In the genomic region with DNA sequence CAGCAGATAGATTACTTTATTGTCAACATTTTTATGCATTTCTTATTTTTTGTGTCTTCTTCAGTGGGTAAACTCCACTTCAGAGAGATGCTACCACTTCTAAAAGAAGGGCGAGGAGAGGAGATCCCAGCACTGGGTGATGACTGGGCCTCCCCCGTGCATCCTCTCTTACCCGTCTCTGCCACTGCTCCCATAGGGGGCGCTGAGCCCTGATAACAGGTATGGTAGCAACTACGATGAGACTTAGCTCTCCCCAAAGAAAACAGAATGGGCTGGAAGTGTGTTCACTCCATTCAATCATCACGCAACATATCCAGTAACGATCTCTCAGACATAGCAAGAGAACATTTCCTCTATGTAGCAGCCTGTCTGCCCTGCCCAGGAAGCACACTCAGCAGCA, we compare ENCODE assay signal across 13 cellular contexts.
A peak's percentile ranks its signal among the peaks of the same experiment; 100 is the strongest.
DNase-seq lines count a peak whose midpoint lies in the region; ATAC-seq and TF ChIP-seq lines count a peak whose summit lies in the region.
"Had no signal": no experiment of that assay in that cellular context is flagged by ENCODE, and none has a peak within 500 bp of the region (broad histone marks: within the 10 kb centered on the region; RNA-seq: fewer than 3 reads in every experiment).

No MANE protein-coding gene starts in this region.

- H4K20me1 ChIP-seq in GM23248 (ENCODE audit: insufficient read depth) (no peaks in the 10 kb centered on the region), OCI-LY1 (ENCODE audit: insufficient read depth, low read length) (no peaks in the 10 kb centered on the region)

- in situ Hi-C loops in GM23248 (cut with MboI), result no loop called here

- WGBS in GM23248 (ENCODE audit: low coverage in 1 of 2, low lambda C conversion rate in 2 of 2, missing lambda C conversion rate in 2 of 2), 2 experiments, result 16 to 23% methylated on average over 7 of the region's 7 CpGs
- WGBS in iPS DF 6.9 (ENCODE audit: insufficient coverage, insufficient read length), result no CpG with 5 or more reads among the region's 7 CpGs
- WGBS in gastroesophageal sphincter (ENCODE audit: low coverage in 1 of 2), 2 donors, result 54% methylated on average over 3 of the region's 7 CpGs; no CpG with 5 or more reads in 1 of the 2 donors

- H3K4me3 ChIP-seq in GM23248 (no peak overlapping the region), OCI-LY1 (ENCODE audit: low read depth, low read length, poor library complexity, severe bottlenecking) (no peak overlapping the region), iPS DF 6.9 (ENCODE audit: low read length) (no peak overlapping the region), gastroesophageal sphincter (no peak overlapping the region)

- H3K4me1 ChIP-seq in GM23248 (ENCODE audit: insufficient read depth) (no peaks in the 10 kb centered on the region), OCI-LY1 (ENCODE audit: insufficient read depth, low read length, severe bottlenecking) (no peaks in the 10 kb centered on the region), iPS DF 6.9 (ENCODE audit: control insufficient read depth, insufficient read depth, low read length) (no peaks in the 10 kb centered on the region), gastroesophageal sphincter (no peaks in the 10 kb centered on the region)

- H3K79me2 ChIP-seq in GM23248 (ENCODE audit: insufficient read depth), result no peaks in the 10 kb centered on the region
- no peaks in the 10 kb centered on the region for H3K79me2 ChIP-seq in OCI-LY1 (ENCODE audit: insufficient read depth, low read length)

- H3F3A ChIP-seq in GM23248 (ENCODE audit: insufficient read depth) (no peaks in the 10 kb centered on the region), OCI-LY1 (ENCODE audit: insufficient read depth, low read length) (no peaks in the 10 kb centered on the region)

- no peak overlapping the region for H2AFZ ChIP-seq in GM23248
- no peak overlapping the region for H2AFZ ChIP-seq in OCI-LY1 (ENCODE audit: low read length)

- no peak for ATAC-seq in gastroesophageal sphincter
- ATAC-seq: left colon; stimulated activated naive CD8-positive, alpha-beta T cell treated with anti-CD3 and anti-CD28 coated beads, Interleukin-15, amount 100 ng/mL, for 72 hours had no signal

- DNase-seq in D341Med (ENCODE audit: low spot score), result peak; percentile 44
- DNase-seq in GM23248, result peak; percentile 2
- DNase-seq in iPS DF 6.9 (ENCODE audit: low read depth, low spot score), result peak; percentile 39
- no peak for DNase-seq in cerebellar nuclear complex (lab: John Stamatoyannopoulos, UW)
- DNase-seq in HCEC 1CT, result no peak
- DNase-seq: activated naive CD4-positive, alpha-beta T cell treated with Interleukin-2 at 50 U/mL for 16 hours; CD4-positive, alpha-beta memory T cell; GF-D8; left colon; small intestine; stimulated activated naive CD8-positive, alpha-beta T cell treated with anti-CD3 and anti-CD28 coated beads, Interleukin-15, amount 100 ng/mL, for 72 hours had no signal

- H3K4me2 ChIP-seq in GM23248 (ENCODE audit: unreplicated experiment) (no peak overlapping the region), OCI-LY1 (ENCODE audit: low read length) (no peak overlapping the region)

- H3K27me3 ChIP-seq in GM23248 (replicated peaks; ENCODE audit: insufficient read depth) (no peaks in the 10 kb centered on the region), OCI-LY1 (ENCODE audit: insufficient read depth, low read length) (no peaks in the 10 kb centered on the region), iPS DF 6.9 (ENCODE audit: control insufficient read depth, insufficient read depth, low read length) (no peaks in the 10 kb centered on the region), gastroesophageal sphincter (peaks cover 13% of the 10 kb centered on the region)

- H3K27ac ChIP-seq in GM23248, result no peak overlapping the region
- H3K27ac ChIP-seq in OCI-LY1 (ENCODE audit: low read depth, low read length, poor library complexity, severe bottlenecking), result no peak overlapping the region
- H3K27ac ChIP-seq in iPS DF 6.9 (ENCODE audit: low read length), result no peak overlapping the region
- no peak overlapping the region for H3K27ac ChIP-seq in gastroesophageal sphincter

- no peak overlapping the region for H3K9ac ChIP-seq in GM23248
- no peak overlapping the region for H3K9ac ChIP-seq in OCI-LY1 (ENCODE audit: low read length)

- no peak for TF ChIP-seq POLR2A in gastroesophageal sphincter (IDR thresholded peaks at IDR 0.05)

- H3K36me3 ChIP-seq in GM23248 (ENCODE audit: low read depth) (no peaks in the 10 kb centered on the region), OCI-LY1 (ENCODE audit: insufficient read depth, low read length) (no peaks in the 10 kb centered on the region), iPS DF 6.9 (ENCODE audit: control insufficient read depth, insufficient read depth, low read length) (no peaks in the 10 kb centered on the region), gastroesophageal sphincter (no peaks in the 10 kb centered on the region)

- TF ChIP-seq CTCF in OCI-LY1 (IDR thresholded peaks at IDR 0.05; ENCODE audit: low read length) (peak; percentile 44), gastroesophageal sphincter (IDR thresholded peaks at IDR 0.05) (no peak)

- TF ChIP-seq EP300 in gastroesophageal sphincter (IDR thresholded peaks at IDR 0.05), result no peak

- H3K9me3 ChIP-seq in GM23248 (ENCODE audit: low read depth) (no peaks in the 10 kb centered on the region), OCI-LY1 (ENCODE audit: low read length) (no peaks in the 10 kb centered on the region), iPS DF 6.9 (ENCODE audit: control insufficient read depth, insufficient read depth, low read length) (no peaks in the 10 kb centered on the region), gastroesophageal sphincter (no peaks in the 10 kb centered on the region)

- H3K9me2 ChIP-seq in GM23248 (ENCODE audit: insufficient read depth) (no peaks in the 10 kb centered on the region), OCI-LY1 (ENCODE audit: low read depth, low read length) (no peaks in the 10 kb centered on the region)

Comparison
In these comparisons a context has a peak if more than half of its experiments do, and no peak if none do; other contexts are left out.
1. DNase-seq: peak in D341Med (single experiment), GM23248 (single experiment) and iPS DF 6.9 (single experiment); none in cerebellar nuclear complex (0 of 2) and HCEC 1CT (single experiment).